Comparison of ENCODE assay signal across 8 cellular contexts in the genomic region with DNA sequence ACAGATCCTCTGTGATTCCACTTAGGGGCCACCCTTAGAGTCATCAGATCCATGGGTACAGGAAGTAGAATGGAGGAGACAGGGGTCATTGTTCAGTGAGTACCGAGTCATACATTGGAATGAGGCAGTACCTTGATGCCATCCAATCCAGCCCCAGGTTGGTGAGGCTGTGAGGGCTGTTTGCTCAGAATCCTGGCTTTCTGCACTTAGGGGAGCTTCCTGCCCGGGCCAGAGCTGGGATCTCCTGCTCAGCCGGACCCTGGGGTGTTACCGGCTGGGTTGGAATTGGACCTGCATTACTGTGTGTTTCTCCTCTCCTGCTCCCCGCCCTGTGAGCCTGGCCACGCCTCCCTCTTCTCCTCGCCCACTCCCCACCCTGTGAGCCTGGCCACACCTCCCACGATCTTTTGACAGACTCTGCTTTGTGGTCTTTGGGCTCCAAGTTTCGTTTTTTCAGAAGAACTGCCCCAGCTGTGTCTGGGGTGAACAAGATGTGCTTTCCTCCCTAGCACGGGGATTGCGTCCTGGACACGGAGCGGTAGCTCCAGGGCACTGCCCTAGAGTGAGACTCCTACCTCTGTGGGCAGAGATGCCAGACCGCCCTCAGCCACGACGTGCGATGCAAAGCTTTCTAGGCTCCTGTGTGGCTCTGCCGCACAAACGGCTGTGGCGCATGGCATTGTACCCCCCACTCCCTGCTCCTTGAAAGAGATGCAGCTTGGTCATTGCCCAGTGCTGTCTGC. TPM values are rescaled to one million over a fixed set of nuclear protein-coding genes. Genes with fewer than 3 reads are reported as not detected.
A peak's percentile ranks its signal among the peaks of the same experiment; 100 is the strongest.
DNase-seq lines count a peak whose midpoint lies in the region; ATAC-seq and TF ChIP-seq lines count a peak whose summit lies in the region.

No MANE protein-coding gene starts in this region.

- TF ChIP-seq CTCF in esophagus squamous epithelium (IDR thresholded peaks at IDR 0.05): no peak

- peak overlapping the region; percentile 89 to 93 (median 92) for H3K27ac ChIP-seq in esophagus squamous epithelium

- H3K36me3 Mint-ChIP-seq in activated CD8-positive, alpha-beta memory T cell treated with anti-CD3 and anti-CD28 coated beads, Interleukin-2, amount 10 ng/mL, durations not matched to agents 7 days and 5 days: peaks cover 50% of the 10 kb centered on the region

- H3K4me3 Mint-ChIP-seq in activated CD8-positive, alpha-beta memory T cell treated with anti-CD3 and anti-CD28 coated beads, Interleukin-2, amount 10 ng/mL, durations not matched to agents 7 days and 5 days: peak overlapping the region; percentile 59

- H3K4me3 ChIP-seq in esophagus squamous epithelium: peak overlapping the region; percentile 2 to 50 (median 31)
- peak overlapping the region; percentile 34 for H3K4me3 ChIP-seq in skeletal muscle satellite cell (ENCODE audit: low read length)

- no peaks in the 10 kb centered on the region for H3K9me3 ChIP-seq in esophagus squamous epithelium
- no peaks in the 10 kb centered on the region for H3K9me3 ChIP-seq in skeletal muscle satellite cell (replicated peaks; ENCODE audit: low read length)

- peaks cover 0 to 64% (median 9%) of the 10 kb centered on the region in 3 donors for H3K36me3 ChIP-seq in esophagus squamous epithelium
- H3K36me3 ChIP-seq in skeletal muscle satellite cell (ENCODE audit: insufficient read depth, low read length): peaks cover 24% of the 10 kb centered on the region

- 14 to 26% methylated on average over 6 to 12 of the region's 20 CpGs for WGBS in esophagus squamous epithelium, 2 donors

- H3K4me1 ChIP-seq in esophagus squamous epithelium (peaks cover 33 to 60% (median 37%) of the 10 kb centered on the region in 3 donors), skeletal muscle satellite cell (ENCODE audit: control insufficient read depth, insufficient read depth, low read length) (peaks cover 26% of the 10 kb centered on the region)

- no peaks in the 10 kb centered on the region for H3K9me3 Mint-ChIP-seq in activated CD8-positive, alpha-beta memory T cell treated with anti-CD3 and anti-CD28 coated beads, Interleukin-2, amount 10 ng/mL, durations not matched to agents 7 days and 5 days (ENCODE audit: low read depth)

- TF ChIP-seq POLR2A in esophagus squamous epithelium (IDR thresholded peaks at IDR 0.05): peak in 1 of 4 donors; percentile 32

- CTCF ChIA-PET in activated CD8-positive, alpha-beta memory T cell treated with anti-CD3 and anti-CD28 coated beads, Interleukin-2, amount 10 ng/mL, durations not matched to agents 7 days and 5 days (lab: Charles Lee): interaction anchor here (0.5 to 2.3 kb wide), 11 partner anchors 11 to 166 kb away, joined by 3 to 14 read pairs (median 6); a partner anchor contains a TSS

- peak overlapping the region; percentile 76 for H3K4me2 ChIP-seq in skeletal muscle satellite cell (ENCODE audit: low read length)

- intact Hi-C loops in Right ventricle myocardium inferior (cut with DNase I) (loop anchor here (5.0 kb wide), 2 partner anchors 41 to 54 kb away; a partner anchor contains a TSS), cardiac septum (cut with DNase I) (loop anchor here (2.0 kb wide), 1 partner anchor 43 kb away; a partner anchor contains a TSS), esophagus squamous epithelium (cut with DNase I) (no loop called here)

- ATAC-seq in Right ventricle myocardium inferior: peak; percentile 43
- ATAC-seq in activated CD8-positive, alpha-beta memory T cell treated with anti-CD3 and anti-CD28 coated beads, Interleukin-2, amount 10 ng/mL, durations not matched to agents 7 days and 5 days: peak; percentile 78

- no peaks in the 10 kb centered on the region for H3K27me3 Mint-ChIP-seq in activated CD8-positive, alpha-beta memory T cell treated with anti-CD3 and anti-CD28 coated beads, Interleukin-2, amount 10 ng/mL, durations not matched to agents 7 days and 5 days

- H3K27ac Mint-ChIP-seq in activated CD8-positive, alpha-beta memory T cell treated with anti-CD3 and anti-CD28 coated beads, Interleukin-2, amount 10 ng/mL, durations not matched to agents 7 days and 5 days: peak overlapping the region; percentile 90

- H3K9ac ChIP-seq in skeletal muscle satellite cell (ENCODE audit: low read depth, low read length): peak overlapping the region; percentile 53

- DNase-seq in Right ventricle myocardium inferior (ENCODE audit: missing footprints) (no peak), cardiac septum (ENCODE audit: low spot score) (no peak), HS-5 (ENCODE audit: low read depth) (peak; percentile 53), esophagus squamous epithelium (lab: John Stamatoyannopoulos, UW) (no peak), ecto neural progenitor cell (ENCODE audit: low spot score) (no peak), DMS114 treated with DMSO at 0.1 percent for 48 hours (lab: John Stamatoyannopoulos, UW; ENCODE audit: unreplicated experiment) (no peak)
- DNase-seq in activated CD8-positive, alpha-beta memory T cell treated with anti-CD3 and anti-CD28 coated beads, Interleukin-2, amount 10 ng/mL, durations not matched to agents 7 days and 5 days: peak; percentile 88

- peaks cover 47% of the 10 kb centered on the region for H3K4me1 Mint-ChIP-seq in activated CD8-positive, alpha-beta memory T cell treated with anti-CD3 and anti-CD28 coated beads, Interleukin-2, amount 10 ng/mL, durations not matched to agents 7 days and 5 days

- H3K27me3 ChIP-seq in esophagus squamous epithelium: no peaks in the 10 kb centered on the region
- H3K27me3 ChIP-seq in skeletal muscle satellite cell (ENCODE audit: control insufficient read depth, insufficient read depth, low read length): no peaks in the 10 kb centered on the region

RNA-seq across cellular contexts. Expression of a gene that starts 15.4 kb away (rescaled TPM):
- 12.6 TPM for total RNA-seq in Right ventricle myocardium inferior
- 10.2 TPM for total RNA-seq in cardiac septum
- 10 to 100 TPM; 58.4 to 67.6 TPM for total RNA-seq in activated CD8-positive, alpha-beta memory T cell treated with anti-CD3 and anti-CD28 coated beads, Interleukin-2, amount 10 ng/mL, durations not matched to agents 7 days and 5 days
- 10 to 100 TPM in 3 of 4 donors, 1 to 10 TPM in 1; 8.0 to 20.9 (median 13.2) TPM for total RNA-seq in esophagus squamous epithelium
- 10.6 and 11.6 TPM in 2 replicates for total RNA-seq in skeletal muscle satellite cell (2012; rRNA removed)

RNA-seq across cellular contexts. Expression of a gene that starts 35.6 kb away (rescaled TPM):
- total RNA-seq in Right ventricle myocardium inferior (358 TPM), cardiac septum (293 TPM), esophagus squamous epithelium (100 to 1,000 TPM; 326 to 456 (median 356) TPM)
- 100 to 1,000 TPM; 283 to 360 TPM for total RNA-seq in activated CD8-positive, alpha-beta memory T cell treated with anti-CD3 and anti-CD28 coated beads, Interleukin-2, amount 10 ng/mL, durations not matched to agents 7 days and 5 days
- 209 and 288 TPM in 2 replicates for total RNA-seq in skeletal muscle satellite cell (2012; rRNA removed)

RNA-seq across cellular contexts. Expression of a gene that starts 42.9 kb away (rescaled TPM):
- total RNA-seq in Right ventricle myocardium inferior: 143 TPM
- total RNA-seq in cardiac septum: 162 TPM
- 100 to 1,000 TPM; 106 to 107 TPM for total RNA-seq in activated CD8-positive, alpha-beta memory T cell treated with anti-CD3 and anti-CD28 coated beads, Interleukin-2, amount 10 ng/mL, durations not matched to agents 7 days and 5 days
- total RNA-seq in esophagus squamous epithelium: 100 to 1,000 TPM; 146 to 210 (median 163) TPM
- total RNA-seq in skeletal muscle satellite cell (2012; rRNA removed): 123 and 127 TPM in 2 replicates

RNA-seq across cellular contexts. Expression of a gene that starts 43.4 kb away (rescaled TPM):
- total RNA-seq in Right ventricle myocardium inferior (1.3 TPM), cardiac septum (3.4 TPM), esophagus squamous epithelium (1 to 10 TPM in 1 of 4 donors, not detected in 3; 1.6 TPM)
- 1 to 10 TPM in 1 of 2 experiments, not detected in 1; 1.7 TPM for total RNA-seq in activated CD8-positive, alpha-beta memory T cell treated with anti-CD3 and anti-CD28 coated beads, Interleukin-2, amount 10 ng/mL, durations not matched to agents 7 days and 5 days
- total RNA-seq in skeletal muscle satellite cell (2012; rRNA removed): not detected in 2 replicates

RNA-seq across cellular contexts. Expression of a gene that starts 49.5 kb away (rescaled TPM):
- total RNA-seq in Right ventricle myocardium inferior: 12.8 TPM
- 11.0 TPM for total RNA-seq in cardiac septum
- 10 to 100 TPM; 13.4 to 15.5 TPM for total RNA-seq in activated CD8-positive, alpha-beta memory T cell treated with anti-CD3 and anti-CD28 coated beads, Interleukin-2, amount 10 ng/mL, durations not matched to agents 7 days and 5 days
- total RNA-seq in esophagus squamous epithelium: 1 to 10 TPM; 1.8 to 2.9 (median 2.7) TPM
- 0.51 and 0.66 TPM in 2 replicates for total RNA-seq in skeletal muscle satellite cell (2012; rRNA removed)

Comparison
In these comparisons a context has a peak if more than half of its experiments do, and no peak if none do; other contexts are left out.
1. DNase-seq: peak in HS-5 (single experiment) and activated CD8-positive, alpha-beta memory T cell treated with anti-CD3 and anti-CD28 coated beads, Interleukin-2, amount 10 ng/mL, durations not matched to agents 7 days and 5 days (single experiment); none in Right ventricle myocardium inferior (single experiment), cardiac septum (single experiment), esophagus squamous epithelium (single experiment), ecto neural progenitor cell (single experiment) and DMS114 treated with DMSO at 0.1 percent for 48 hours (single experiment).